ENCODE assay signal across 39 cellular contexts in genomic region chr18:74440808-74441427, GRCh38. TPM values are rescaled to one million over a fixed set of nuclear protein-coding genes. Genes with fewer than 3 reads are reported as not detected.
"Had no signal": no experiment of that assay in that cellular context is flagged by ENCODE, and none has a peak within 500 bp of the region (broad histone marks: within the 10 kb centered on the region; RNA-seq: fewer than 3 reads in every experiment).

No MANE protein-coding gene starts in this region.

- H3K36me3 ChIP-seq: MG63 had no signal

- H3K27me3 ChIP-seq: MG63 had no signal

- H3K4me3 ChIP-seq: MG63 had no signal

- H3K27ac ChIP-seq: KMS-11 had no signal

- H3K9me3 ChIP-seq: MG63 had no signal

- H3K9ac ChIP-seq: KMS-11 had no signal

- H3K4me2 ChIP-seq: KMS-11 had no signal

- DNase-seq: Karpas-422, Kasumi-1, KBM-7, KG1, MG63, MM.1S, MV-4-11, NCI-H1048, NCI-H1092, NCI-H1092 treated with DMSO at 0.1 percent for 48 hours, NCI-H1105, NCI-H1105 treated with DMSO at 0.1 percent for 48 hours, NCI-H1417, NCI-H1417 treated with DMSO at 0.1 percent for 48 hours, NCI-H1436, NCI-H1436 treated with DMSO at 0.1 percent for 48 hours, NCI-H146, NCI-H1694, NCI-H1694 treated with DMSO at 0.1 percent for 48 hours, NCI-H187, NCI-H187 treated with DMSO at 0.1 percent for 48 hours, NCI-H1930, NCI-H2029, NCI-H2029 treated with DMSO at 0.1 percent for 48 hours, NCI-H2081, NCI-H2081 treated with DMSO at 0.1 percent for 48 hours, NCI-H2107, NCI-H2171, NCI-H2171 treated with DMSO at 0.1 percent for 48 hours, NCI-H2227 treated with DMSO at 0.1 percent for 48 hours, NCI-H226, NCI-H345, NCI-H446, NCI-H446 treated with DMSO at 0.1 percent for 48 hours had no signal

RNA-seq across cellular contexts. Expression of gene DIPK1C, which starts 16.2 kb away (rescaled TPM):
- total RNA-seq: LHCN-M2, M059J, MCF 10A, NCI-H460 had no signal
